10 cellular contexts compared by ENCODE assay signal in genomic region chr1:89200668-89201488, GRCh38. TPM values are rescaled to one million over a fixed set of nuclear protein-coding genes. Genes with fewer than 3 reads are reported as not detected.
A peak's percentile ranks its signal among the peaks of the same experiment; 100 is the strongest.
DNase-seq lines count a peak whose midpoint lies in the region; ATAC-seq and TF ChIP-seq lines count a peak whose summit lies in the region.
"Had no signal": no experiment of that assay in that cellular context is flagged by ENCODE, and none has a peak within 500 bp of the region (broad histone marks: within the 10 kb centered on the region; RNA-seq: fewer than 3 reads in every experiment).

No MANE protein-coding gene starts in this region.

- no peaks in the 10 kb centered on the region for H3K9me3 ChIP-seq in MM.1S (replicated peaks; ENCODE audit: insufficient read depth, low read length)

- ATAC-seq in GM18520 (IDR thresholded peaks at IDR 0.05; ENCODE audit: unreplicated experiment) = peak; percentile 94
- peak; percentile 70 for ATAC-seq in HG02610 (IDR thresholded peaks at IDR 0.05; ENCODE audit: unreplicated experiment)
- ATAC-seq in T-cell (replicated peaks in 1 of 4) = peak; percentile 48 to 84 (median 51)
- peak; percentile 56 to 85 for ATAC-seq in naive thymus-derived CD8-positive, alpha-beta T cell

- H3K27me3 Mint-ChIP-seq in T-cell = no peaks in the 10 kb centered on the region
- H3K27me3 Mint-ChIP-seq in naive thymus-derived CD8-positive, alpha-beta T cell = no peaks in the 10 kb centered on the region

- peaks cover 46% of the 10 kb centered on the region for H3K36me3 Mint-ChIP-seq in T-cell
- H3K36me3 Mint-ChIP-seq in naive thymus-derived CD8-positive, alpha-beta T cell = peaks cover 13 to 48% (median 17%) of the 10 kb centered on the region in 3 donors

- no peak overlapping the region for H3K4me3 ChIP-seq in MM.1S (ENCODE audit: low read length)

- H3K36me3 ChIP-seq in MM.1S (replicated peaks; ENCODE audit: insufficient read depth, low read length) = no peaks in the 10 kb centered on the region

- CTCF ChIA-PET in T-cell (lab: Charles Lee) = interaction anchor here in 1 of 2 donors (0.6 to 1.7 kb wide), 5 partner anchors 19 to 201 kb away, joined by 3 to 5 read pairs (median 4); partner anchors contain the start of gene GBP2

- H4K20me1 ChIP-seq in MM.1S (ENCODE audit: insufficient read depth, low read length) = no peaks in the 10 kb centered on the region

- H3K9ac ChIP-seq in MM.1S (ENCODE audit: low read length) = no peak overlapping the region

- DNase-seq in T-cell (peak in 2 of 34 experiments; percentile 4 to 14), OCI-M2 (lab: John Stamatoyannopoulos, UW; ENCODE audit: unreplicated experiment) (no peak), putamen (ENCODE audit: low spot score) (no peak), MM.1S (no peak), NCI-H1694 treated with DMSO at 0.1 percent for 48 hours (lab: John Stamatoyannopoulos, UW) (no peak)
- DNase-seq in naive thymus-derived CD8-positive, alpha-beta T cell = peak in 4 of 10 donors; percentile 16 to 66 (median 48)

- peak overlapping the region; percentile 97 to 99 for H3K27ac Mint-ChIP-seq in T-cell
- peak overlapping the region; percentile 80 to 100 (median 92) for H3K27ac Mint-ChIP-seq in naive thymus-derived CD8-positive, alpha-beta T cell

- peaks cover 54 to 70% (median 55%) of the 10 kb centered on the region in 3 donors for H3K4me1 Mint-ChIP-seq in T-cell
- H3K4me1 Mint-ChIP-seq in naive thymus-derived CD8-positive, alpha-beta T cell = peaks cover 13 to 58% (median 48%) of the 10 kb centered on the region in 4 donors

- no peaks in the 10 kb centered on the region for H3K27me3 ChIP-seq in MM.1S (replicated peaks; ENCODE audit: insufficient read depth, low read length)

- H3K9me2 ChIP-seq in MM.1S (replicated peaks; ENCODE audit: insufficient read depth, low read length) = no peaks in the 10 kb centered on the region

- H3K79me2 ChIP-seq in MM.1S (ENCODE audit: low read length) = no peaks in the 10 kb centered on the region

- peaks cover 9% of the 10 kb centered on the region for H3F3A ChIP-seq in MM.1S (ENCODE audit: insufficient read depth, low read length)

- H2AFZ ChIP-seq in MM.1S (ENCODE audit: low read length) = no peak overlapping the region

- no peak overlapping the region for H3K4me2 ChIP-seq in MM.1S (ENCODE audit: low read depth, low read length)

- POLR2A ChIA-PET in T-cell (lab: Charles Lee) = no interaction called here
- POLR2A ChIA-PET in naive thymus-derived CD8-positive, alpha-beta T cell (lab: Charles Lee) = interaction anchor here (0.9 to 1.0 kb wide), 2 partner anchors 68 to 73 kb away, joined by 3 read pairs; no protein-coding TSS in a partner anchor

- peak overlapping the region; percentile 94 to 98 (median 95) for H3K4me3 Mint-ChIP-seq in T-cell
- peak overlapping the region; percentile 40 to 99 (median 95) for H3K4me3 Mint-ChIP-seq in naive thymus-derived CD8-positive, alpha-beta T cell

- peaks cover 16% of the 10 kb centered on the region for H3K4me1 ChIP-seq in MM.1S (ENCODE audit: low read length)

- H3K27ac ChIP-seq in MM.1S (ENCODE audit: low read length) = no peak overlapping the region

- TF ChIP-seq CTCF in MM.1S (IDR thresholded peaks at IDR 0.05; ENCODE audit: low read length) = no peak

- peaks cover 6 to 9% (median 8%) of the 10 kb centered on the region in 3 donors for H3K9me3 Mint-ChIP-seq in T-cell
- H3K9me3 Mint-ChIP-seq in naive thymus-derived CD8-positive, alpha-beta T cell = peaks cover 0 to 26% (median 11%) of the 10 kb centered on the region in 9 donors

RNA-seq across cellular contexts. Expression of gene GBP4, which starts 2.1 kb away (rescaled TPM):
- 10 to 100 TPM; 24.7 to 61.3 (median 36.5) TPM for total RNA-seq in T-cell
- total RNA-seq in naive thymus-derived CD8-positive, alpha-beta T cell = 10 to 100 TPM; 23.1 to 27.2 TPM
- polyA plus RNA-seq in naive thymus-derived CD8-positive, alpha-beta T cell = 10 to 100 TPM; 32.3 to 37.5 (median 32.4) TPM

RNA-seq across cellular contexts. Expression of gene GBP7, which starts 25.1 kb away (rescaled TPM):
- total RNA-seq in T-cell = under 1 TPM in 3 of 5 donors, not detected in 2; 0.19 to 0.35 (median 0.25) TPM
- total RNA-seq in naive thymus-derived CD8-positive, alpha-beta T cell = under 1 TPM in 1 of 2 experiments, not detected in 1; 0.14 TPM
- not detected for polyA plus RNA-seq in naive thymus-derived CD8-positive, alpha-beta T cell
- total RNA-seq: HT1080 had no signal
- polyA plus RNA-seq: keratinocyte had no signal
